Comparison of ENCODE assay signal across 18 cellular contexts in the genomic region with DNA sequence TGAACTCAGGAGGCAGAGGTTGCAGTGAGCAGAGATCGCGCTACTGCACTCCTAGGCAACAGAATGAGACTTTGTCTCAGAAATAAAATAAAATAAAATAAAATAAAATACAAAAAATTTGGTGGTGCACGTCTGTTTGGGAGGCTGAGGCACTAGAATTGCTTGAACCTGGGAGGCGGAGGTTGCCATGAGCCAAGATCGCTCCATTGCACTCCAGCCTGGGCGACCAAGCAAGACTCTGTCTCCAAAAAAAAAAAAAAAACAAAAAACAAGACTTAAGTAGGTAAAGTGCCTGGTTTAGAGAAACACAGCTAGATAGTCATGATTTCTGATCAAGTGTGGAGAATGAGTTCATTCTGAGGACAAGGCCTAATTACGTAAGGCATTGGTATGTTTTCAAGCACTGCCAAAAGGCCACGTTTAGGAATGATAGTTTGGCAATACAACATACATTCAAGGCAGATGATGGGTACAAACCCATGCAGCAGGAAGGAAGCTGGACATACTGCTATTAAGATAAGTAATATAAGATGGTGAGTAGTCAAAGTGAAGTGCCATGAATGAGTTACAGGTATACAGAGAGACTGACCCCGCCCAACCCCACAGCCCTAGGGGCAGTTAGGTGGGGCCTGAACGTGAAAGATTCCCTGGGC. TPM values are rescaled to one million over a fixed set of nuclear protein-coding genes. Genes with fewer than 3 reads are reported as not detected.
A peak's percentile ranks its signal among the peaks of the same experiment; 100 is the strongest.
DNase-seq lines count a peak whose midpoint lies in the region; ATAC-seq, FAIRE-seq and TF ChIP-seq lines count a peak whose summit lies in the region.
"Had no signal": no experiment of that assay in that cellular context is flagged by ENCODE, and none has a peak within 500 bp of the region (broad histone marks: within the 10 kb centered on the region; RNA-seq: fewer than 3 reads in every experiment).

No MANE protein-coding gene starts in this region.

- H3K4me3 Mint-ChIP-seq in H9: no peak overlapping the region
- H3K4me3 Mint-ChIP-seq: activated T-helper 17 cell treated with anti-CD3 and anti-CD28 coated beads, Interleukin-2, amount 50 U/mL, for 72 hours had no signal

- H3K18ac ChIP-seq in H9 (ENCODE audit: insufficient read length, low read depth, low read length): no peak overlapping the region

- no peak overlapping the region for H2BK120ac ChIP-seq in H9 (ENCODE audit: low read depth, low read length, poor library complexity, severe bottlenecking)

- H3K36me3 ChIP-seq in bronchial epithelial cell (ENCODE audit: control insufficient read depth, insufficient read depth, low read length): no peaks in the 10 kb centered on the region
- no peaks in the 10 kb centered on the region for H3K36me3 ChIP-seq in liver (ENCODE audit: control insufficient read depth in 4 of 4, insufficient read depth in 3 of 4, low read depth in 1 of 4, low read length in 3 of 4)
- no peaks in the 10 kb centered on the region for H3K36me3 ChIP-seq in SJCRH30
- H3K36me3 ChIP-seq: suprapubic skin had no signal

- H3K27ac Mint-ChIP-seq in H9: no peak overlapping the region
- H3K27ac Mint-ChIP-seq: activated T-helper 17 cell treated with anti-CD3 and anti-CD28 coated beads, Interleukin-2, amount 50 U/mL, for 72 hours had no signal

- FAIRE-seq in bronchial epithelial cell (lab: Jason Lieb, UNC): peak; percentile 18

- H3K79me2 ChIP-seq in H9 (ENCODE audit: insufficient read depth, low read length): no peaks in the 10 kb centered on the region

- no peak overlapping the region for H2BK15ac ChIP-seq in H9 (ENCODE audit: low read depth, low read length)

- peaks cover 0 to 6% (median 0%) of the 10 kb centered on the region in 4 donors for H3K4me1 ChIP-seq in liver (ENCODE audit: control insufficient read depth in 4 of 4, insufficient read depth in 4 of 4, low read length in 3 of 4)
- H3K4me1 ChIP-seq in SJCRH30: no peaks in the 10 kb centered on the region
- H3K4me1 ChIP-seq in H9 (ENCODE audit: insufficient read depth, low read length): no peaks in the 10 kb centered on the region

- WGBS in liver: 83% methylated on average over 10 of the region's 10 CpGs
- WGBS in H9 (ENCODE audit: extremely low coverage, insufficient read length, low lambda C conversion rate): no CpG with 5 or more reads among the region's 10 CpGs

- no peak overlapping the region for H4K8ac ChIP-seq in H9 (replicated peaks; ENCODE audit: insufficient read length, low read depth, low read length)

- TF ChIP-seq CTCF in AG09319 (IDR thresholded peaks at IDR 0.05; ENCODE audit: low read depth, low read length) (no peak), bronchial epithelial cell (IDR thresholded peaks at IDR 0.05; ENCODE audit: insufficient read depth, low read length, severe bottlenecking) (no peak), liver (IDR thresholded peaks at IDR 0.05; ENCODE audit: low read depth, low read length, missing input control) (no peak), H9 (conservative IDR thresholded peaks at IDR 0.05) (no peak)

- no peaks in the 10 kb centered on the region for H4K20me1 ChIP-seq in H9 (ENCODE audit: control insufficient read depth, insufficient read depth, insufficient read length)

- ATAC-seq in HG02973 (IDR thresholded peaks at IDR 0.05; ENCODE audit: unreplicated experiment): no peak
- ATAC-seq: activated T-helper 17 cell treated with anti-CD3 and anti-CD28 coated beads, Interleukin-2, amount 50 U/mL, for 72 hours; psoas muscle had no signal

- H3K23me2 ChIP-seq in H9 (ENCODE audit: insufficient read length, low read depth, low read length, poor library complexity, severe bottlenecking): no peaks in the 10 kb centered on the region

- no peak overlapping the region for H3K4me3 ChIP-seq in bronchial epithelial cell (ENCODE audit: low read depth, low read length)
- H3K4me3 ChIP-seq in liver (ENCODE audit: low read depth in 1 of 3, low read length in 3 of 3): no peak overlapping the region
- no peak overlapping the region for H3K4me3 ChIP-seq in SJCRH30
- H3K4me3 ChIP-seq: psoas muscle, suprapubic skin had no signal

- no peak overlapping the region for H2BK12ac ChIP-seq in H9 (ENCODE audit: insufficient read length, low read depth, low read length)

- no peak overlapping the region for H3K14ac ChIP-seq in H9 (ENCODE audit: insufficient read depth, low read length)

- DNase-seq in AG09319 (ENCODE audit: extremely low read depth, low read depth) (peak; percentile 74), LHCN-M2 (ENCODE audit: low read depth) (peak; percentile 14), bronchial epithelial cell (ENCODE audit: low read depth) (peak; percentile 85), SJCRH30 (no peak), SHP77 (lab: John Stamatoyannopoulos, UW) (no peak), H9 (no peak)
- DNase-seq: activated CD4-positive, alpha-beta T cell treated with anti-CD3 and anti-CD28 coated beads, Interleukin-2, amount 50 U/mL, for 4 hours; C1 segment of cervical spinal cord; DND-41; KBM-7; NCI-H1930; NCI-H526 treated with DMSO at 0.1 percent for 48 hours; psoas muscle; T-helper 9 cell had no signal

- H3K4me2 ChIP-seq in H9 (ENCODE audit: insufficient read depth, insufficient read length, low read length): no peak overlapping the region

- TF ChIP-seq RAD21 in liver (IDR thresholded peaks at IDR 0.05): no peak

- H3K9ac ChIP-seq in liver (ENCODE audit: low read depth in 1 of 2, low read length in 2 of 2) (no peak overlapping the region), H9 (ENCODE audit: extremely low read depth, insufficient read length, low read length) (no peak overlapping the region)

- no peak overlapping the region for H2BK20ac ChIP-seq in H9 (ENCODE audit: low read depth, low read length, poor library complexity, severe bottlenecking)

- no peak overlapping the region for H2AK5ac ChIP-seq in H9 (ENCODE audit: insufficient read length, low read length)

- H3K27ac ChIP-seq in liver (ENCODE audit: low read depth in 1 of 2, low read length in 2 of 2) (no peak overlapping the region), SJCRH30 (no peak overlapping the region), H9 (ENCODE audit: insufficient read length, low read depth, low read length) (no peak overlapping the region)
- H3K27ac ChIP-seq: psoas muscle, suprapubic skin had no signal

- H3K56ac ChIP-seq in H9 (ENCODE audit: insufficient read length, low read depth, low read length): no peak overlapping the region

- H4K5ac ChIP-seq in H9 (ENCODE audit: insufficient read length, low read depth, low read length): no peak overlapping the region

- no peak overlapping the region for H3T11ph ChIP-seq in H9 (ENCODE audit: low read length)

- peaks cover 6 to 7% of the 10 kb centered on the region in 2 experiments for H3K4me1 Mint-ChIP-seq in H9

- no peaks in the 10 kb centered on the region for H3K9me3 Mint-ChIP-seq in H9
- H3K9me3 Mint-ChIP-seq: activated T-helper 17 cell treated with anti-CD3 and anti-CD28 coated beads, Interleukin-2, amount 50 U/mL, for 72 hours had no signal

- no peak overlapping the region for H2BK5ac ChIP-seq in H9 (ENCODE audit: insufficient read length, low read length)

- no peak overlapping the region for H3K4ac ChIP-seq in H9 (ENCODE audit: low read depth, low read length)

- H3K79me1 ChIP-seq in H9 (ENCODE audit: insufficient read depth, low read depth, low read length, poor library complexity, severe bottlenecking): no peaks in the 10 kb centered on the region

- H4K91ac ChIP-seq in H9 (ENCODE audit: insufficient read length, low read depth, low read length): no peak overlapping the region

- H3K9me3 ChIP-seq in liver (ENCODE audit: control insufficient read depth in 4 of 4, low read length in 3 of 4) (no peaks in the 10 kb centered on the region), SJCRH30 (replicated peaks) (no peaks in the 10 kb centered on the region), H9 (ENCODE audit: control insufficient read depth, low read depth, low read length) (no peaks in the 10 kb centered on the region)
- H3K9me3 ChIP-seq: psoas muscle, suprapubic skin had no signal

- no peak overlapping the region for H3K23ac ChIP-seq in H9 (ENCODE audit: insufficient read length, low read depth, low read length)

- H3K36me3 Mint-ChIP-seq in H9 (ENCODE audit: insufficient read depth in 1 of 3, low read depth in 3 of 3): no peaks in the 10 kb centered on the region

- H3K27me3 ChIP-seq in bronchial epithelial cell (ENCODE audit: control insufficient read depth, insufficient read depth, low read length) (no peaks in the 10 kb centered on the region), liver (ENCODE audit: control insufficient read depth in 4 of 4, insufficient read depth in 4 of 4, low read length in 3 of 4) (no peaks in the 10 kb centered on the region), SJCRH30 (no peaks in the 10 kb centered on the region), H9 (ENCODE audit: insufficient read depth, low read length) (no peaks in the 10 kb centered on the region)
- H3K27me3 ChIP-seq: suprapubic skin had no signal

- no peak overlapping the region for H2AFZ ChIP-seq in H9 (ENCODE audit: low read length)

- peaks cover 8% of the 10 kb centered on the region for H3K27me3 Mint-ChIP-seq in H9 (ENCODE audit: low read depth)
- H3K27me3 Mint-ChIP-seq: activated T-helper 17 cell treated with anti-CD3 and anti-CD28 coated beads, Interleukin-2, amount 50 U/mL, for 72 hours had no signal

TF ChIP-seq in liver, 16 proteins besides CTCF, POLR2A, EP300 and RAD21:
- peak; percentile 62 to 86 for TF ChIP-seq RXRA (IDR thresholded peaks at IDR 0.05)
- TF ChIP-seq EGR1 (IDR thresholded peaks at IDR 0.05; ENCODE audit: low read depth in 2 of 2): no peak

RNA-seq across cellular contexts. Expression of gene UCHL3, which starts 4.8 kb away (rescaled TPM):
- total RNA-seq in LHCN-M2 (2014; rRNA removed) (53.8 and 60.7 TPM in 2 replicates), bronchial epithelial cell (74.5 and 101 TPM in 2 replicates), liver (10 to 100 TPM; 13.1 to 15.6 TPM), H9 (2021) (47.3 and 50.8 TPM in 2 replicates)
- 50.6 TPM for polyA plus RNA-seq in LHCN-M2 (2012)
- 10 to 100 TPM; 23.7 to 55.8 TPM for polyA plus RNA-seq in liver
- 53.3 and 59.2 TPM in 2 replicates for total RNA-seq in SJCRH30 (2014; rRNA removed; shearing (Covaris generic))

RNA-seq across cellular contexts. Expression of gene COMMD6, which starts 7.2 kb away (rescaled TPM):
- total RNA-seq in LHCN-M2 (2014; rRNA removed) (58.4 and 125 TPM in 2 replicates), bronchial epithelial cell (35.8 and 46.9 TPM in 2 replicates), liver (10 to 100 TPM; 10.1 to 33.9 TPM), H9 (2021) (131 and 142 TPM in 2 replicates)
- 353 TPM for polyA plus RNA-seq in LHCN-M2 (2012)
- polyA plus RNA-seq in liver: 100 to 1,000 TPM in 1 of 2 donors, 10 to 100 TPM in 1; 54.9 to 149 TPM
- 114 and 131 TPM in 2 replicates for total RNA-seq in SJCRH30 (2014; rRNA removed; shearing (Covaris generic))

Comparison
In these comparisons a context has a peak if more than half of its experiments do, and no peak if none do; other contexts are left out.
1. DNase-seq: peak in AG09319 (single experiment), LHCN-M2 (single experiment) and bronchial epithelial cell (single experiment); none in SJCRH30 (0 of 2), SHP77 (0 of 2) and H9 (single experiment).